17 cellular contexts compared by ENCODE assay signal in the genomic region with DNA sequence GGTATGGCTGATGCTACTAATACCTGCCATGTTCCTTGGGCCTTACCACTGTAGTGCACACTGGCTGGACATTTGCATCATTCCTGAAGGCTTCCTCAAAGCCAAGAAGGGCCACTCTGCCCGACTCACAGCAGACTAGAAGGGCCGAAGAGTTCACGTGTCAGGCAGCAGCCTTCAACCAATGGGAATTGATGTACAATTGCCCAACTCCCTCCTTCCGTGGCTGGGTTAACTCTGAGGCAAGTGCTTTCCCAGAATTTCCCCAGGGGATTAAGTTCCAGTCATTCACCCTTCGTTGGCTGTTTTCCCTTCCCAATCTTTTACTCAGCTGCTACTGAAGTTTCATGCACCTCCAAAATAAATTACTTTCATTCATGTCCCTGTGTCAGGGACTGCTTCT. TPM values are rescaled to one million over a fixed set of nuclear protein-coding genes. Genes with fewer than 3 reads are reported as not detected.
DNase-seq lines count a peak whose midpoint lies in the region; ATAC-seq, FAIRE-seq and TF ChIP-seq lines count a peak whose summit lies in the region.
"Had no signal": no experiment of that assay in that cellular context is flagged by ENCODE, and none has a peak within 500 bp of the region (broad histone marks: within the 10 kb centered on the region; RNA-seq: fewer than 3 reads in every experiment).

No MANE protein-coding gene starts in this region.

- H3K9me3 Mint-ChIP-seq in activated CD8-positive, alpha-beta T cell treated with anti-CD3 and anti-CD28 coated beads for 36 hours = no peaks in the 10 kb centered on the region
- H3K9me3 Mint-ChIP-seq: natural killer cell had no signal

- TF ChIP-seq CTCF in right lobe of liver (IDR thresholded peaks at IDR 0.05) (no peak), HepG2 (CRISPR knock-in tag; IDR thresholded peaks at IDR 0.05) (no peak), choroid plexus epithelial cell (conservative IDR thresholded peaks at IDR 0.05; ENCODE audit: low read depth, low read length) (no peak), lower lobe of right lung (IDR thresholded peaks at IDR 0.05) (no peak)
- no peak for TF ChIP-seq CTCF in activated CD8-positive, alpha-beta T cell treated with anti-CD3 and anti-CD28 coated beads for 36 hours (IDR thresholded peaks at IDR 0.05)

- no peaks in the 10 kb centered on the region for H3K27me3 Mint-ChIP-seq in activated CD8-positive, alpha-beta T cell treated with anti-CD3 and anti-CD28 coated beads for 36 hours

- TF ChIP-seq POLR2A in right lobe of liver (IDR thresholded peaks at IDR 0.05) (no peak), HepG2 (IDR thresholded peaks at IDR 0.05; ENCODE audit: insufficient read depth in 1 of 2, low read depth in 2 of 2, low read length in 2 of 2) (no peak)

- H3K4me1 ChIP-seq in right lobe of liver = no peaks in the 10 kb centered on the region
- no peaks in the 10 kb centered on the region for H3K4me1 ChIP-seq in HepG2 (ENCODE audit: insufficient read depth, low read length)
- peaks cover 13% of the 10 kb centered on the region for H3K4me1 ChIP-seq in lower lobe of right lung
- H3K4me1 ChIP-seq: BE2C, colonic mucosa had no signal

- POLR2A ChIA-PET in HepG2 (lab: Yijun Ruan, JAX) = no interaction called here
- POLR2A ChIA-PET in activated CD8-positive, alpha-beta T cell treated with anti-CD3 and anti-CD28 coated beads for 36 hours (lab: Charles Lee) = no interaction called here

- no peaks in the 10 kb centered on the region for H3K36me3 ChIP-seq in right lobe of liver
- H3K36me3 ChIP-seq in HepG2 (replicated peaks in 1 of 2; ENCODE audit: control insufficient read depth in 1 of 2, insufficient read depth in 2 of 2, low read length in 2 of 2) = no peaks in the 10 kb centered on the region
- H3K36me3 ChIP-seq in lower lobe of right lung = no peaks in the 10 kb centered on the region
- H3K36me3 ChIP-seq: BE2C, colonic mucosa, Peyer's patch had no signal

- no peak for FAIRE-seq in HepG2 (lab: Jason Lieb, UNC)

- H3K9ac ChIP-seq in HepG2 (ENCODE audit: insufficient read depth, low read depth, low read length) = no peak overlapping the region

- H3K27me3 ChIP-seq in right lobe of liver (peaks cover 0 to 5% of the 10 kb centered on the region in 2 donors), HepG2 (ENCODE audit: control insufficient read depth in 1 of 2, insufficient read depth in 2 of 2, low read length in 2 of 2) (peaks cover 0 to 37% of the 10 kb centered on the region in 2 experiments; a peak in 2 of 5 replicates), lower lobe of right lung (ENCODE audit: low read depth) (no peaks in the 10 kb centered on the region)
- H3K27me3 ChIP-seq: colonic mucosa, Peyer's patch, testis had no signal

- no peak overlapping the region for H3K4me2 ChIP-seq in HepG2 (ENCODE audit: low read depth, low read length)

- WGBS in right lobe of liver (ENCODE audit: insufficient coverage, low coverage, low lambda C conversion rate, missing lambda C conversion rate) = 10% methylated on average over 4 of the region's 5 CpGs
- 1% methylated on average over 3 of the region's 5 CpGs for WGBS in HepG2 (ENCODE audit: low lambda C conversion rate)

- peaks cover 6% of the 10 kb centered on the region for H3K4me1 Mint-ChIP-seq in activated CD8-positive, alpha-beta T cell treated with anti-CD3 and anti-CD28 coated beads for 36 hours (ENCODE audit: low read depth)

- CTCF ChIA-PET in HepG2 (lab: Yijun Ruan, JAX; ENCODE audit: low intra/inter-chr PET ratio, low total read pairs) = interaction anchor here (1.3 kb wide), 1 partner anchor 101 kb away, joined by 3 read pairs; no protein-coding TSS in a partner anchor
- CTCF ChIA-PET in activated CD8-positive, alpha-beta T cell treated with anti-CD3 and anti-CD28 coated beads for 36 hours (lab: Charles Lee) = interaction anchor here (0.9 to 2.9 kb wide), 5 partner anchors 20 to 131 kb away, joined by 3 to 36 read pairs (median 5); no protein-coding TSS in a partner anchor

- DNase-seq in right lobe of liver (no peak), HepG2 (ENCODE audit: low spot score) (no peak), choroid plexus epithelial cell (ENCODE audit: low read depth) (peak; percentile 75), lower lobe of right lung (peak; percentile 64), pons (ENCODE audit: low spot score) (no peak), DMS114 treated with DMSO at 0.1 percent for 48 hours (lab: John Stamatoyannopoulos, UW; ENCODE audit: unreplicated experiment) (no peak)
- DNase-seq in activated CD8-positive, alpha-beta T cell treated with anti-CD3 and anti-CD28 coated beads for 36 hours = no peak
- DNase-seq: activated CD4-positive, alpha-beta T cell treated with anti-CD3 and anti-CD28 coated beads for 1 hour; BE2C; colonic mucosa; natural killer cell; NCI-H1105 treated with DMSO at 0.1 percent for 48 hours; Peyer's patch; stimulated activated CD4-positive, alpha-beta T cell treated with anti-CD3 and anti-CD28 coated beads, Interleukin-4, amount 100 ng/mL, for 24 hours; testis had no signal

- no peak overlapping the region for H3K4me3 Mint-ChIP-seq in activated CD8-positive, alpha-beta T cell treated with anti-CD3 and anti-CD28 coated beads for 36 hours
- H3K4me3 Mint-ChIP-seq: natural killer cell had no signal

- H4K20me1 ChIP-seq in HepG2 (ENCODE audit: insufficient read depth, low read length) = no peaks in the 10 kb centered on the region

- H3K4me3 ChIP-seq in right lobe of liver (no peak overlapping the region), HepG2 (replicated peaks in 1 of 3; ENCODE audit: insufficient read depth in 1 of 3, low read depth in 2 of 3, low read length in 3 of 3) (no peak overlapping the region), choroid plexus epithelial cell (ENCODE audit: low read depth, low read length) (no peak overlapping the region), lower lobe of right lung (no peak overlapping the region)
- H3K4me3 ChIP-seq: colonic mucosa, Peyer's patch, testis had no signal

- ATAC-seq in right lobe of liver = peak; percentile 35 to 57 (median 54)
- ATAC-seq in HepG2 = no peak
- ATAC-seq in lower lobe of right lung = peak; percentile 86 to 88
- no peak for ATAC-seq in HG02870 (IDR thresholded peaks at IDR 0.05; ENCODE audit: unreplicated experiment)
- ATAC-seq in activated CD8-positive, alpha-beta T cell treated with anti-CD3 and anti-CD28 coated beads for 36 hours = no peak
- ATAC-seq: natural killer cell had no signal

- in situ Hi-C loops in HepG2 (cut with HindIII; ENCODE audit: extremely low pct_ligation_motif_present, low pct_unique_long_range_greater_than_20kb) = no loop called here

- no peak for TF ChIP-seq RAD21 in HepG2 (CRISPR knock-in tag; IDR thresholded peaks at IDR 0.05)

- TF ChIP-seq EP300 in HepG2 (IDR thresholded peaks at IDR 0.05; ENCODE audit: low read depth in 2 of 2, low read length in 2 of 2) = no peak
- no peak for TF ChIP-seq EP300 in HepG2 (CRISPR knock-in tag; IDR thresholded peaks at IDR 0.05; ENCODE audit: borderline replicate concordance)

- H3K27ac ChIP-seq in right lobe of liver (no peak overlapping the region), HepG2 (ENCODE audit: extremely low read length, insufficient read depth, low read length) (no peak overlapping the region), lower lobe of right lung (no peak overlapping the region)
- H3K27ac ChIP-seq: colonic mucosa, HL-60, Peyer's patch, testis had no signal

- H3K79me2 ChIP-seq in HepG2 (ENCODE audit: insufficient read depth, low read length) = no peaks in the 10 kb centered on the region

- intact Hi-C loops in right lobe of liver (cut with DNase I) (loop anchor here (5.0 to 10.0 kb wide), 2 partner anchors 51 to 64 kb away; no protein-coding TSS in a partner anchor), HepG2 (cut with micrococcal nuclease; ENCODE audit: unreplicated experiment) (no loop called here), lower lobe of right lung (cut with DNase I) (loop anchor here (10.0 kb wide), 1 partner anchor 101 kb away; no protein-coding TSS in a partner anchor)
- intact Hi-C loops in activated CD8-positive, alpha-beta T cell treated with anti-CD3 and anti-CD28 coated beads for 36 hours (cut with micrococcal nuclease) = loop anchor here (2.0 kb wide), 1 partner anchor 101 kb away; no protein-coding TSS in a partner anchor

- no peaks in the 10 kb centered on the region for H3K36me3 Mint-ChIP-seq in activated CD8-positive, alpha-beta T cell treated with anti-CD3 and anti-CD28 coated beads for 36 hours (ENCODE audit: low read depth)
- H3K36me3 Mint-ChIP-seq: natural killer cell had no signal

- H3K27ac Mint-ChIP-seq in activated CD8-positive, alpha-beta T cell treated with anti-CD3 and anti-CD28 coated beads for 36 hours = no peak overlapping the region
- H3K27ac Mint-ChIP-seq: natural killer cell had no signal

- H3K9me3 ChIP-seq in right lobe of liver (no peaks in the 10 kb centered on the region), HepG2 (ENCODE audit: low read length) (no peaks in the 10 kb centered on the region), lower lobe of right lung (no peaks in the 10 kb centered on the region)
- H3K9me3 ChIP-seq: BE2C, colonic mucosa, Peyer's patch, testis had no signal

- no TSS peak for BruUV-seq in HepG2 (replicated peaks; lab: Mats Ljungman, UMichigan)

- no peak overlapping the region for H2AFZ ChIP-seq in HepG2 (ENCODE audit: low read length)

RNA-seq across cellular contexts. Expression of gene PSMB9, which starts 29.8 kb away (rescaled TPM):
- 10 to 100 TPM in 5 of 6 experiments, 1 to 10 TPM in 1; 7.1 to 33.2 (median 18.0) TPM for total RNA-seq in right lobe of liver
- 16.0 and 21.4 TPM in 2 replicates for total RNA-seq in HepG2 (2016; rRNA removed; fragmentation: Illumina TruSeq; extraction: Trizol)
- 3.2 and 3.3 TPM in 2 replicates for total RNA-seq in HepG2 (2016; cell fraction: cytosol; rRNA removed; fragmentation: Illumina TruSeq; extraction: Trizol; ENCODE audit: low read depth)
- total RNA-seq in HepG2 (2016; cell fraction: insoluble cytoplasmic fraction; rRNA removed; fragmentation: Illumina TruSeq; extraction: Trizol) = 17.4 and 26.1 TPM in 2 replicates
- 4.3 and 5.5 TPM in 2 replicates for total RNA-seq in HepG2 (2016; cell fraction: membrane; rRNA removed; fragmentation: Illumina TruSeq; extraction: Trizol)
- total RNA-seq in HepG2 (2016; cell fraction: nucleus; rRNA removed; fragmentation: Illumina TruSeq; extraction: Trizol) = 5.0 and 6.6 TPM in 2 replicates
- polyA plus RNA-seq in HepG2 (2011; rRNA removed) = 15.6 and 17.3 TPM in 2 replicates
- polyA plus RNA-seq in HepG2 (2011; cell fraction: cytosol; rRNA removed) = 19.5 and 21.0 TPM in 2 replicates
- polyA plus RNA-seq in HepG2 (2011; cell fraction: nucleus; rRNA removed) = 4.4 and 5.1 TPM in 2 replicates
- 3.4 and 5.3 TPM in 2 replicates for polyA plus RNA-seq in HepG2 (2012)
- polyA plus RNA-seq in HepG2 (2016; cell fraction: cytosol; fragmentation: Illumina TruSeq; extraction: Trizol; ENCODE audit: low read depth) = 4.7 and 6.1 TPM in 2 replicates
- polyA plus RNA-seq in HepG2 (2016; cell fraction: insoluble cytoplasmic fraction; fragmentation: Illumina TruSeq; extraction: Trizol; ENCODE audit: low read depth) = 24.7 and 26.1 TPM in 2 replicates
- polyA plus RNA-seq in HepG2 (2016; cell fraction: membrane; fragmentation: Illumina TruSeq; extraction: Trizol; ENCODE audit: low read depth) = 4.7 and 6.1 TPM in 2 replicates
- 10.3 and 12.6 TPM in 2 replicates for polyA plus RNA-seq in HepG2 (2016; cell fraction: nucleus; fragmentation: Illumina TruSeq; extraction: Trizol; ENCODE audit: insufficient read depth, low read depth)
- polyA minus RNA-seq in HepG2 (2011; rRNA and poly(A)+ RNA removed; ENCODE audit: low replicate concordance) = 7.4 and 20.2 TPM in 2 replicates
- 3.7 and 5.3 TPM in 2 replicates for polyA minus RNA-seq in HepG2 (2011; cell fraction: cytosol; rRNA and poly(A)+ RNA removed)
- polyA minus RNA-seq in HepG2 (2011; cell fraction: nucleus; rRNA and poly(A)+ RNA removed) = 2.3 and 4.8 TPM in 2 replicates
- 74.5 TPM for total RNA-seq in lower lobe of right lung
- total RNA-seq in activated CD8-positive, alpha-beta T cell treated with anti-CD3 and anti-CD28 coated beads for 36 hours = 100 to 1,000 TPM; 219 to 229 TPM

RNA-seq across cellular contexts. Expression of gene TAP1, which starts 30.3 kb away (rescaled TPM):
- total RNA-seq in right lobe of liver (10 to 100 TPM in 5 of 6 experiments, 1 to 10 TPM in 1; 7.7 to 24.9 (median 17.8) TPM), HepG2 (2016; rRNA removed; fragmentation: Illumina TruSeq; extraction: Trizol) (23.0 and 52.2 TPM in 2 replicates), lower lobe of right lung (63.9 TPM)
- 9.3 and 11.5 TPM in 2 replicates for total RNA-seq in HepG2 (2016; cell fraction: cytosol; rRNA removed; fragmentation: Illumina TruSeq; extraction: Trizol; ENCODE audit: low read depth)
- 22.7 and 50.5 TPM in 2 replicates for total RNA-seq in HepG2 (2016; cell fraction: insoluble cytoplasmic fraction; rRNA removed; fragmentation: Illumina TruSeq; extraction: Trizol)
- 19.4 and 21.5 TPM in 2 replicates for total RNA-seq in HepG2 (2016; cell fraction: membrane; rRNA removed; fragmentation: Illumina TruSeq; extraction: Trizol)
- total RNA-seq in HepG2 (2016; cell fraction: nucleus; rRNA removed; fragmentation: Illumina TruSeq; extraction: Trizol) = 42.8 and 46.0 TPM in 2 replicates
- 31.2 and 34.5 TPM in 2 replicates for polyA plus RNA-seq in HepG2 (2011; rRNA removed)
- 27.9 and 29.3 TPM in 2 replicates for polyA plus RNA-seq in HepG2 (2011; cell fraction: cytosol; rRNA removed)
- 33.1 and 33.7 TPM in 2 replicates for polyA plus RNA-seq in HepG2 (2011; cell fraction: nucleus; rRNA removed)
- 13.9 and 21.5 TPM in 2 replicates for polyA plus RNA-seq in HepG2 (2012)
- 7.3 TPM in 2 replicates for polyA plus RNA-seq in HepG2 (2016; cell fraction: cytosol; fragmentation: Illumina TruSeq; extraction: Trizol; ENCODE audit: low read depth)
- 17.6 and 20.8 TPM in 2 replicates for polyA plus RNA-seq in HepG2 (2016; cell fraction: insoluble cytoplasmic fraction; fragmentation: Illumina TruSeq; extraction: Trizol; ENCODE audit: low read depth)
- polyA plus RNA-seq in HepG2 (2016; cell fraction: membrane; fragmentation: Illumina TruSeq; extraction: Trizol; ENCODE audit: low read depth) = 11.8 and 14.3 TPM in 2 replicates
- 60.4 and 64.9 TPM in 2 replicates for polyA plus RNA-seq in HepG2 (2016; cell fraction: nucleus; fragmentation: Illumina TruSeq; extraction: Trizol; ENCODE audit: insufficient read depth, low read depth)
- polyA minus RNA-seq in HepG2 (2011; rRNA and poly(A)+ RNA removed; ENCODE audit: low replicate concordance) = 46.0 and 105 TPM in 2 replicates
- polyA minus RNA-seq in HepG2 (2011; cell fraction: cytosol; rRNA and poly(A)+ RNA removed) = 18.2 and 19.3 TPM in 2 replicates
- polyA minus RNA-seq in HepG2 (2011; cell fraction: nucleus; rRNA and poly(A)+ RNA removed) = 7.5 and 13.4 TPM in 2 replicates
- 100 to 1,000 TPM; 210 to 211 TPM for total RNA-seq in activated CD8-positive, alpha-beta T cell treated with anti-CD3 and anti-CD28 coated beads for 36 hours

RNA-seq across cellular contexts. Expression of gene PSMB8, which starts 39.9 kb away (rescaled TPM):
- total RNA-seq in right lobe of liver = 10 to 100 TPM; 34.7 to 66.3 (median 40.5) TPM
- total RNA-seq in HepG2 (2016; rRNA removed; fragmentation: Illumina TruSeq; extraction: Trizol) = 64.7 and 74.9 TPM in 2 replicates
- 17.3 and 18.5 TPM in 2 replicates for total RNA-seq in HepG2 (2016; cell fraction: cytosol; rRNA removed; fragmentation: Illumina TruSeq; extraction: Trizol; ENCODE audit: low read depth)
- 69.4 and 76.9 TPM in 2 replicates for total RNA-seq in HepG2 (2016; cell fraction: insoluble cytoplasmic fraction; rRNA removed; fragmentation: Illumina TruSeq; extraction: Trizol)
- 30.5 and 33.2 TPM in 2 replicates for total RNA-seq in HepG2 (2016; cell fraction: membrane; rRNA removed; fragmentation: Illumina TruSeq; extraction: Trizol)
- 24.1 and 26.9 TPM in 2 replicates for total RNA-seq in HepG2 (2016; cell fraction: nucleus; rRNA removed; fragmentation: Illumina TruSeq; extraction: Trizol)
- 30.7 and 41.2 TPM in 2 replicates for polyA plus RNA-seq in HepG2 (2011; rRNA removed)
- polyA plus RNA-seq in HepG2 (2011; cell fraction: cytosol; rRNA removed) = 43.0 and 50.9 TPM in 2 replicates
- 24.6 and 37.8 TPM in 2 replicates for polyA plus RNA-seq in HepG2 (2011; cell fraction: nucleus; rRNA removed)
- 24.6 and 32.8 TPM in 2 replicates for polyA plus RNA-seq in HepG2 (2012)
- 16.9 and 17.5 TPM in 2 replicates for polyA plus RNA-seq in HepG2 (2016; cell fraction: cytosol; fragmentation: Illumina TruSeq; extraction: Trizol; ENCODE audit: low read depth)
- 67.6 and 73.1 TPM in 2 replicates for polyA plus RNA-seq in HepG2 (2016; cell fraction: insoluble cytoplasmic fraction; fragmentation: Illumina TruSeq; extraction: Trizol; ENCODE audit: low read depth)
- 25.0 and 28.1 TPM in 2 replicates for polyA plus RNA-seq in HepG2 (2016; cell fraction: membrane; fragmentation: Illumina TruSeq; extraction: Trizol; ENCODE audit: low read depth)
- 41.0 and 43.4 TPM in 2 replicates for polyA plus RNA-seq in HepG2 (2016; cell fraction: nucleus; fragmentation: Illumina TruSeq; extraction: Trizol; ENCODE audit: insufficient read depth, low read depth)
- 17.3 and 80.7 TPM in 2 replicates for polyA minus RNA-seq in HepG2 (2011; rRNA and poly(A)+ RNA removed; ENCODE audit: low replicate concordance)
- polyA minus RNA-seq in HepG2 (2011; cell fraction: cytosol; rRNA and poly(A)+ RNA removed) = 6.2 and 7.1 TPM in 2 replicates
- 3.9 and 6.7 TPM in 2 replicates for polyA minus RNA-seq in HepG2 (2011; cell fraction: nucleus; rRNA and poly(A)+ RNA removed)
- 103 TPM for total RNA-seq in lower lobe of right lung
- 100 to 1,000 TPM; 370 to 371 TPM for total RNA-seq in activated CD8-positive, alpha-beta T cell treated with anti-CD3 and anti-CD28 coated beads for 36 hours

RNA-seq across cellular contexts. Expression of gene TAP2, which starts 45.2 kb away (rescaled TPM):
- 10 to 100 TPM in 4 of 6 experiments, 1 to 10 TPM in 2; 8.8 to 20.2 (median 15.9) TPM for total RNA-seq in right lobe of liver
- 9.8 and 17.6 TPM in 2 replicates for total RNA-seq in HepG2 (2016; rRNA removed; fragmentation: Illumina TruSeq; extraction: Trizol)
- total RNA-seq in HepG2 (2016; cell fraction: cytosol; rRNA removed; fragmentation: Illumina TruSeq; extraction: Trizol; ENCODE audit: low read depth) = 1.2 and 1.7 TPM in 2 replicates
- 9.2 and 20.2 TPM in 2 replicates for total RNA-seq in HepG2 (2016; cell fraction: insoluble cytoplasmic fraction; rRNA removed; fragmentation: Illumina TruSeq; extraction: Trizol)
- total RNA-seq in HepG2 (2016; cell fraction: membrane; rRNA removed; fragmentation: Illumina TruSeq; extraction: Trizol) = 4.0 and 4.1 TPM in 2 replicates
- 21.3 and 26.0 TPM in 2 replicates for total RNA-seq in HepG2 (2016; cell fraction: nucleus; rRNA removed; fragmentation: Illumina TruSeq; extraction: Trizol)
- 10.3 and 16.2 TPM in 2 replicates for polyA plus RNA-seq in HepG2 (2011; rRNA removed)
- 7.9 and 11.8 TPM in 2 replicates for polyA plus RNA-seq in HepG2 (2011; cell fraction: cytosol; rRNA removed)
- polyA plus RNA-seq in HepG2 (2011; cell fraction: nucleus; rRNA removed) = 17.4 and 34.9 TPM in 2 replicates
- polyA plus RNA-seq in HepG2 (2012) = 11.3 and 15.1 TPM in 2 replicates
- 0.72 and 1.6 TPM in 2 replicates for polyA plus RNA-seq in HepG2 (2016; cell fraction: cytosol; fragmentation: Illumina TruSeq; extraction: Trizol; ENCODE audit: low read depth)
- 11.8 and 12.8 TPM in 2 replicates for polyA plus RNA-seq in HepG2 (2016; cell fraction: insoluble cytoplasmic fraction; fragmentation: Illumina TruSeq; extraction: Trizol; ENCODE audit: low read depth)
- 2.6 and 3.1 TPM in 2 replicates for polyA plus RNA-seq in HepG2 (2016; cell fraction: membrane; fragmentation: Illumina TruSeq; extraction: Trizol; ENCODE audit: low read depth)
- 54.1 and 59.6 TPM in 2 replicates for polyA plus RNA-seq in HepG2 (2016; cell fraction: nucleus; fragmentation: Illumina TruSeq; extraction: Trizol; ENCODE audit: insufficient read depth, low read depth)
- polyA minus RNA-seq in HepG2 (2011; rRNA and poly(A)+ RNA removed; ENCODE audit: low replicate concordance) = 39.2 and 126 TPM in 2 replicates
- 9.4 and 12.6 TPM in 2 replicates for polyA minus RNA-seq in HepG2 (2011; cell fraction: cytosol; rRNA and poly(A)+ RNA removed)
- 21.8 and 31.5 TPM in 2 replicates for polyA minus RNA-seq in HepG2 (2011; cell fraction: nucleus; rRNA and poly(A)+ RNA removed)
- total RNA-seq in lower lobe of right lung = 81.8 TPM
- 100 to 1,000 TPM; 110 to 113 TPM for total RNA-seq in activated CD8-positive, alpha-beta T cell treated with anti-CD3 and anti-CD28 coated beads for 36 hours

RNA-seq across cellular contexts. Expression of gene HLA-DMB, which starts 57.0 kb away (rescaled TPM):
- total RNA-seq in right lobe of liver (10 to 100 TPM in 1 of 6 experiments, 1 to 10 TPM in 5; 1.8 to 22.0 (median 6.5) TPM), HepG2 (2016; rRNA removed; fragmentation: Illumina TruSeq; extraction: Trizol) (not detected in 2 replicates), lower lobe of right lung (208 TPM)
- not detected in 2 replicates for total RNA-seq in HepG2 (2016; cell fraction: cytosol; rRNA removed; fragmentation: Illumina TruSeq; extraction: Trizol; ENCODE audit: low read depth)
- total RNA-seq in HepG2 (2016; cell fraction: insoluble cytoplasmic fraction; rRNA removed; fragmentation: Illumina TruSeq; extraction: Trizol) = not detected in 2 replicates
- total RNA-seq in HepG2 (2016; cell fraction: membrane; rRNA removed; fragmentation: Illumina TruSeq; extraction: Trizol) = not detected in 2 replicates
- not detected in 2 replicates for total RNA-seq in HepG2 (2016; cell fraction: nucleus; rRNA removed; fragmentation: Illumina TruSeq; extraction: Trizol)
- not detected in 2 replicates for polyA plus RNA-seq in HepG2 (2011; rRNA removed)
- not detected in 2 replicates for polyA plus RNA-seq in HepG2 (2011; cell fraction: cytosol; rRNA removed)
- polyA plus RNA-seq in HepG2 (2011; cell fraction: nucleus; rRNA removed) = 0.09 TPM in 1 of 2 replicates, not detected in the other
- polyA plus RNA-seq in HepG2 (2012) = not detected in 2 replicates
- not detected in 2 replicates for polyA plus RNA-seq in HepG2 (2016; cell fraction: cytosol; fragmentation: Illumina TruSeq; extraction: Trizol; ENCODE audit: low read depth)
- polyA plus RNA-seq in HepG2 (2016; cell fraction: insoluble cytoplasmic fraction; fragmentation: Illumina TruSeq; extraction: Trizol; ENCODE audit: low read depth) = not detected in 2 replicates
- polyA plus RNA-seq in HepG2 (2016; cell fraction: membrane; fragmentation: Illumina TruSeq; extraction: Trizol; ENCODE audit: low read depth) = not detected in 2 replicates
- not detected in 2 replicates for polyA plus RNA-seq in HepG2 (2016; cell fraction: nucleus; fragmentation: Illumina TruSeq; extraction: Trizol; ENCODE audit: insufficient read depth, low read depth)
- not detected in 2 replicates for polyA minus RNA-seq in HepG2 (2011; rRNA and poly(A)+ RNA removed; ENCODE audit: low replicate concordance)
- not detected in 2 replicates for polyA minus RNA-seq in HepG2 (2011; cell fraction: cytosol; rRNA and poly(A)+ RNA removed)
- polyA minus RNA-seq in HepG2 (2011; cell fraction: nucleus; rRNA and poly(A)+ RNA removed) = not detected in 2 replicates
- 1 to 10 TPM; 3.5 to 3.6 TPM for total RNA-seq in activated CD8-positive, alpha-beta T cell treated with anti-CD3 and anti-CD28 coated beads for 36 hours

Comparison
In these comparisons a context has a peak if more than half of its experiments do, and no peak if none do; other contexts are left out.
1. ATAC-seq: peak in right lobe of liver (4 of 4) and lower lobe of right lung (2 of 2); none in HepG2 (single experiment), HG02870 (single experiment) and activated CD8-positive, alpha-beta T cell treated with anti-CD3 and anti-CD28 coated beads for 36 hours (single experiment).
2. DNase-seq: peak in choroid plexus epithelial cell (single experiment) and lower lobe of right lung (single experiment); none in right lobe of liver (0 of 3), HepG2 (single experiment), pons (single experiment), DMS114 treated with DMSO at 0.1 percent for 48 hours (single experiment) and activated CD8-positive, alpha-beta T cell treated with anti-CD3 and anti-CD28 coated beads for 36 hours (single experiment).